In genomic region chr6:130262008-130262407, GRCh38 we compare ENCODE assay signal across 32 cellular contexts. TPM values are rescaled to one million over a fixed set of nuclear protein-coding genes. Genes with fewer than 3 reads are reported as not detected.
DNase-seq lines count a peak whose midpoint lies in the region; ATAC-seq, FAIRE-seq and TF ChIP-seq lines count a peak whose summit lies in the region.
"Had no signal": no experiment of that assay in that cellular context is flagged by ENCODE, and none has a peak within 500 bp of the region (broad histone marks: within the 10 kb centered on the region; RNA-seq: fewer than 3 reads in every experiment).

No MANE protein-coding gene starts in this region.

- POLR2A ChIA-PET in HepG2 (lab: Yijun Ruan, JAX) (no interaction called here), WTC11 (lab: Charles Lee) (no interaction called here)

- H3K36me3 Mint-ChIP-seq in central memory CD8-positive, alpha-beta T cell (ENCODE audit: insufficient read depth): peaks cover 3% of the 10 kb centered on the region
- peaks cover 20 to 30% of the 10 kb centered on the region in 2 donors for H3K36me3 Mint-ChIP-seq in stimulated activated naive B cell treated with anti-CD40 and anti-IgM and Interleukin-4, amounts not matched to agents 10 μg/mL and 1 μg/mL and 100 μg/mL, for 72 hours
- H3K36me3 Mint-ChIP-seq in WTC11: peaks cover 36% of the 10 kb centered on the region
- H3K36me3 Mint-ChIP-seq: CD14-positive monocyte had no signal

- intact Hi-C loops in HepG2 (cut with micrococcal nuclease; ENCODE audit: unreplicated experiment): no loop called here
- intact Hi-C loops in right lobe of liver (cut with DNase I): no loop called here

- no peaks in the 10 kb centered on the region for H3K4me1 ChIP-seq in HepG2 (ENCODE audit: insufficient read depth, low read length)
- no peaks in the 10 kb centered on the region for H3K4me1 ChIP-seq in right lobe of liver
- H3K4me1 ChIP-seq in KMS-11 (ENCODE audit: low read depth, poor library complexity, severe bottlenecking): peaks cover 28% of the 10 kb centered on the region
- H3K4me1 ChIP-seq: adrenal gland, esophagus squamous epithelium, gastroesophageal sphincter, left ventricle myocardium inferior, pancreas, thyroid gland had no signal

- no TSS peak for BruUV-seq in HepG2 (replicated peaks; lab: Mats Ljungman, UMichigan)

- H3K36me3 ChIP-seq in HepG2 (replicated peaks in 1 of 2; ENCODE audit: control insufficient read depth in 1 of 2, insufficient read depth in 2 of 2, low read length in 2 of 2) (no peaks in the 10 kb centered on the region), right lobe of liver (no peaks in the 10 kb centered on the region), KMS-11 (ENCODE audit: insufficient read depth) (no peaks in the 10 kb centered on the region)
- H3K36me3 ChIP-seq: adrenal gland, brain microvascular endothelial cell, esophagus squamous epithelium, gastroesophageal sphincter, left ventricle myocardium inferior, pancreas, thyroid gland had no signal

- no peak for DNase-seq in HepG2 (ENCODE audit: low spot score)
- no peak for DNase-seq in right lobe of liver
- DNase-seq in central memory CD8-positive, alpha-beta T cell (ENCODE audit: low spot score in 2 of 2): no peak
- DNase-seq in stimulated activated naive B cell treated with anti-CD40 and anti-IgM and Interleukin-4, amounts not matched to agents 10 μg/mL and 1 μg/mL and 100 μg/mL, for 72 hours: no peak
- DNase-seq in WTC11 (ENCODE audit: low spot score): no peak
- DNase-seq in medulla oblongata (ENCODE audit: extremely low spot score): no peak
- DNase-seq in NCI-H1436 (lab: John Stamatoyannopoulos, UW): no peak
- DNase-seq: activated CD4-positive, CD25-positive, alpha-beta regulatory T cell treated with anti-CD3 and anti-CD28 coated beads, Interleukin-2, amount 50 U/mL, for 72 hours; activated effector memory CD4-positive, alpha-beta T cell treated with anti-CD3 and anti-CD28 coated beads, Interleukin-2, amount 50 U/mL, for 16 hours; adrenal gland; brain microvascular endothelial cell; DMS153; effector CD8-positive, alpha-beta T cell; esophagus squamous epithelium; GM23248; hypothalamus; left ventricle myocardium inferior; NCI-H1417 treated with DMSO at 0.1 percent for 48 hours; nephron progenitor cell; pancreas; PC-3; right cardiac atrium; stimulated activated CD4-positive, alpha-beta T cell treated with anti-CD3 and anti-CD28 coated beads, Interleukin-12 subunit alpha, Interleukin-12 subunit beta, amount 100 ng/mL, for 4 hours; stimulated activated CD4-positive, alpha-beta T cell treated with anti-CD3 and anti-CD28 coated beads, Interleukin-4, amount 100 ng/mL, for 24 hours; stimulated activated naive CD8-positive, alpha-beta T cell treated with anti-CD3 and anti-CD28 coated beads, Interleukin-15, Interleukin-2, amounts not matched to agents 100 U/mL and 50 U/mL, for 24 hours; thyroid gland had no signal

- ATAC-seq in HepG2: no peak
- no peak for ATAC-seq in right lobe of liver
- ATAC-seq in central memory CD8-positive, alpha-beta T cell (replicated peaks; ENCODE audit: extremely low read depth, poor library complexity, severe bottlenecking): no peak
- ATAC-seq in stimulated activated naive B cell treated with anti-CD40 and anti-IgM and Interleukin-4, amounts not matched to agents 10 μg/mL and 1 μg/mL and 100 μg/mL, for 72 hours (replicated peaks): no peak
- ATAC-seq in WTC11: no peak
- ATAC-seq: gastroesophageal sphincter; pancreas; PC-3; right cardiac atrium; Right ventricle myocardium inferior; stimulated activated naive CD8-positive, alpha-beta T cell treated with anti-CD3 and anti-CD28 coated beads, Interleukin-15, Interleukin-2, amounts not matched to agents 100 U/mL and 50 U/mL, for 24 hours had no signal

- H3K9me3 ChIP-seq in HepG2 (ENCODE audit: low read length) (peaks cover 18% of the 10 kb centered on the region), right lobe of liver (no peaks in the 10 kb centered on the region)
- H3K9me3 ChIP-seq: adrenal gland, esophagus squamous epithelium, gastroesophageal sphincter, left ventricle myocardium inferior, pancreas, thyroid gland had no signal

- no peaks in the 10 kb centered on the region for H3K9me3 Mint-ChIP-seq in central memory CD8-positive, alpha-beta T cell
- H3K9me3 Mint-ChIP-seq in stimulated activated naive B cell treated with anti-CD40 and anti-IgM and Interleukin-4, amounts not matched to agents 10 μg/mL and 1 μg/mL and 100 μg/mL, for 72 hours: peaks cover 8 to 9% of the 10 kb centered on the region in 2 donors
- peaks cover 66% of the 10 kb centered on the region for H3K9me3 Mint-ChIP-seq in WTC11

- H3K4me3 Mint-ChIP-seq in central memory CD8-positive, alpha-beta T cell: no peak overlapping the region
- H3K4me3 Mint-ChIP-seq in stimulated activated naive B cell treated with anti-CD40 and anti-IgM and Interleukin-4, amounts not matched to agents 10 μg/mL and 1 μg/mL and 100 μg/mL, for 72 hours: peak overlapping the region; percentile 85 to 91
- no peak overlapping the region for H3K4me3 Mint-ChIP-seq in WTC11
- H3K4me3 Mint-ChIP-seq: CD14-positive monocyte, nephron progenitor cell had no signal

- H3K79me2 ChIP-seq in HepG2 (ENCODE audit: insufficient read depth, low read length) (no peaks in the 10 kb centered on the region), KMS-11 (ENCODE audit: insufficient read depth, low read depth) (peaks cover 7% of the 10 kb centered on the region; the same call in 1 of the 2 replicates)

- TF ChIP-seq EP300 in HepG2 (IDR thresholded peaks at IDR 0.05; ENCODE audit: low read depth in 2 of 2, low read length in 2 of 2) (no peak), HepG2 (CRISPR knock-in tag; IDR thresholded peaks at IDR 0.05; ENCODE audit: borderline replicate concordance) (no peak)

- H2AFZ ChIP-seq in HepG2 (ENCODE audit: low read length): no peak overlapping the region
- peak overlapping the region; percentile 83; the same call in 1 of the 2 replicates for H2AFZ ChIP-seq in KMS-11 (ENCODE audit: low read depth)
- H2AFZ ChIP-seq: GM23248 had no signal

- H3K9ac ChIP-seq in HepG2 (ENCODE audit: insufficient read depth, low read depth, low read length) (no peak overlapping the region), KMS-11 (peak overlapping the region; percentile 85)
- H3K9ac ChIP-seq: GM23248 had no signal

- H3K4me3 ChIP-seq in HepG2 (replicated peaks in 1 of 3; ENCODE audit: insufficient read depth in 1 of 3, low read depth in 2 of 3, low read length in 3 of 3) (no peak overlapping the region), right lobe of liver (no peak overlapping the region), KMS-11 (IDR thresholded peaks at IDR 0.05; ENCODE audit: insufficient read depth, low read depth, low read length) (no peak overlapping the region)
- H3K4me3 ChIP-seq: adrenal gland, esophagus squamous epithelium, gastroesophageal sphincter, GM23248, left ventricle myocardium inferior, pancreas, thyroid gland had no signal

- H3K27ac ChIP-seq in HepG2 (ENCODE audit: extremely low read length, insufficient read depth, low read length) (no peak overlapping the region), right lobe of liver (no peak overlapping the region), KMS-11 (peak overlapping the region; percentile 92)
- H3K27ac ChIP-seq: adrenal gland, brain microvascular endothelial cell, esophagus squamous epithelium, gastroesophageal sphincter, GM23248, left ventricle myocardium inferior, pancreas, thyroid gland had no signal

- in situ Hi-C loops in HepG2 (cut with HindIII; ENCODE audit: extremely low pct_ligation_motif_present, low pct_unique_long_range_greater_than_20kb): no loop called here

- no peak for FAIRE-seq in HepG2 (lab: Jason Lieb, UNC)
- FAIRE-seq: pancreas had no signal

- no peaks in the 10 kb centered on the region; a peak in 1 of 5 replicates for H3K27me3 ChIP-seq in HepG2 (ENCODE audit: control insufficient read depth in 1 of 2, insufficient read depth in 2 of 2, low read length in 2 of 2)
- no peaks in the 10 kb centered on the region for H3K27me3 ChIP-seq in right lobe of liver
- H3K27me3 ChIP-seq in KMS-11 (ENCODE audit: insufficient read depth, low read depth): no peaks in the 10 kb centered on the region
- H3K27me3 ChIP-seq: adrenal gland, brain microvascular endothelial cell, esophagus squamous epithelium, gastroesophageal sphincter, pancreas, thyroid gland had no signal

- TF ChIP-seq POLR2A in HepG2 (IDR thresholded peaks at IDR 0.05; ENCODE audit: insufficient read depth in 1 of 2, low read depth in 2 of 2, low read length in 2 of 2) (no peak), right lobe of liver (IDR thresholded peaks at IDR 0.05) (no peak)

- no peaks in the 10 kb centered on the region for H4K20me1 ChIP-seq in HepG2 (ENCODE audit: insufficient read depth, low read length)
- H4K20me1 ChIP-seq in KMS-11 (ENCODE audit: insufficient read depth): no peaks in the 10 kb centered on the region

- H3K27ac Mint-ChIP-seq in central memory CD8-positive, alpha-beta T cell (ENCODE audit: low read depth): peak overlapping the region; percentile 94
- H3K27ac Mint-ChIP-seq in stimulated activated naive B cell treated with anti-CD40 and anti-IgM and Interleukin-4, amounts not matched to agents 10 μg/mL and 1 μg/mL and 100 μg/mL, for 72 hours: peak overlapping the region; percentile 96
- H3K27ac Mint-ChIP-seq in WTC11: no peak overlapping the region
- H3K27ac Mint-ChIP-seq: nephron progenitor cell had no signal

- 9% methylated on average over 2 of the region's 2 CpGs for WGBS in HepG2 (ENCODE audit: low lambda C conversion rate)
- 38% methylated on average over 2 of the region's 2 CpGs for WGBS in right lobe of liver (ENCODE audit: insufficient coverage, low coverage, low lambda C conversion rate, missing lambda C conversion rate)

- no peaks in the 10 kb centered on the region for H3K27me3 Mint-ChIP-seq in central memory CD8-positive, alpha-beta T cell
- H3K27me3 Mint-ChIP-seq in stimulated activated naive B cell treated with anti-CD40 and anti-IgM and Interleukin-4, amounts not matched to agents 10 μg/mL and 1 μg/mL and 100 μg/mL, for 72 hours: no peaks in the 10 kb centered on the region
- H3K27me3 Mint-ChIP-seq in WTC11 (ENCODE audit: low read depth): no peaks in the 10 kb centered on the region; the same call in 1 of the 2 replicates

- CTCF ChIA-PET in HepG2 (lab: Yijun Ruan, JAX; ENCODE audit: low intra/inter-chr PET ratio, low total read pairs): no interaction called here
- CTCF ChIA-PET in WTC11 (lab: Charles Lee): no interaction called here

- no peak for TF ChIP-seq RAD21 in HepG2 (CRISPR knock-in tag; IDR thresholded peaks at IDR 0.05)

- peaks cover 37% of the 10 kb centered on the region for H3K4me1 Mint-ChIP-seq in central memory CD8-positive, alpha-beta T cell
- H3K4me1 Mint-ChIP-seq in stimulated activated naive B cell treated with anti-CD40 and anti-IgM and Interleukin-4, amounts not matched to agents 10 μg/mL and 1 μg/mL and 100 μg/mL, for 72 hours: peaks cover 27 to 41% of the 10 kb centered on the region in 2 donors
- H3K4me1 Mint-ChIP-seq in WTC11: no peaks in the 10 kb centered on the region
- H3K4me1 Mint-ChIP-seq: CD14-positive monocyte, nephron progenitor cell had no signal

- TF ChIP-seq CTCF in HepG2 (CRISPR knock-in tag; IDR thresholded peaks at IDR 0.05): no peak
- no peak for TF ChIP-seq CTCF in right lobe of liver (IDR thresholded peaks at IDR 0.05)
- no peak for TF ChIP-seq CTCF in KMS-11 (conservative IDR thresholded peaks at IDR 0.05; ENCODE audit: low read depth, low read length)
- no peak for TF ChIP-seq CTCF in WTC11 (IDR thresholded peaks at IDR 0.05)

- H3K4me2 ChIP-seq in HepG2 (ENCODE audit: low read depth, low read length) (no peak overlapping the region), KMS-11 (peak overlapping the region; percentile 79)

RNA-seq across cellular contexts. Expression of gene SAMD3, which starts 39.3 kb away (rescaled TPM):
- not detected in 2 replicates for total RNA-seq in HepG2 (2016; rRNA removed; fragmentation: Illumina TruSeq; extraction: Trizol)
- total RNA-seq in HepG2 (2016; cell fraction: cytosol; rRNA removed; fragmentation: Illumina TruSeq; extraction: Trizol; ENCODE audit: low read depth): not detected in 2 replicates
- total RNA-seq in HepG2 (2016; cell fraction: insoluble cytoplasmic fraction; rRNA removed; fragmentation: Illumina TruSeq; extraction: Trizol): not detected in 2 replicates
- not detected in 2 replicates for total RNA-seq in HepG2 (2016; cell fraction: membrane; rRNA removed; fragmentation: Illumina TruSeq; extraction: Trizol)
- total RNA-seq in HepG2 (2016; cell fraction: nucleus; rRNA removed; fragmentation: Illumina TruSeq; extraction: Trizol): not detected in 2 replicates
- polyA plus RNA-seq in HepG2 (2011; rRNA removed): not detected in 2 replicates
- not detected in 2 replicates for polyA plus RNA-seq in HepG2 (2011; cell fraction: cytosol; rRNA removed)
- polyA plus RNA-seq in HepG2 (2011; cell fraction: nucleus; rRNA removed): not detected in 2 replicates
- not detected in 2 replicates for polyA plus RNA-seq in HepG2 (2012)
- not detected in 2 replicates for polyA plus RNA-seq in HepG2 (2016; cell fraction: cytosol; fragmentation: Illumina TruSeq; extraction: Trizol; ENCODE audit: low read depth)
- polyA plus RNA-seq in HepG2 (2016; cell fraction: insoluble cytoplasmic fraction; fragmentation: Illumina TruSeq; extraction: Trizol; ENCODE audit: low read depth): not detected in 2 replicates
- not detected in 2 replicates for polyA plus RNA-seq in HepG2 (2016; cell fraction: membrane; fragmentation: Illumina TruSeq; extraction: Trizol; ENCODE audit: low read depth)
- polyA plus RNA-seq in HepG2 (2016; cell fraction: nucleus; fragmentation: Illumina TruSeq; extraction: Trizol; ENCODE audit: insufficient read depth, low read depth): not detected in 2 replicates
- not detected in 2 replicates for polyA minus RNA-seq in HepG2 (2011; rRNA and poly(A)+ RNA removed; ENCODE audit: low replicate concordance)
- not detected in 2 replicates for polyA minus RNA-seq in HepG2 (2011; cell fraction: cytosol; rRNA and poly(A)+ RNA removed)
- not detected in 2 replicates for polyA minus RNA-seq in HepG2 (2011; cell fraction: nucleus; rRNA and poly(A)+ RNA removed)
- total RNA-seq in right lobe of liver: under 1 TPM; 0.25 to 0.86 (median 0.37) TPM
- 1.2 to 1.7 TPM (median 1.4 TPM) in 3 replicates for total RNA-seq in WTC11 (2021)
- total RNA-seq: left ventricle myocardium inferior, MCF 10A, NCI-H460, PC-3 had no signal

Comparison
In these comparisons a context has a peak if more than half of its experiments do, and no peak if none do; other contexts are left out.
1. H3K4me3 Mint-ChIP-seq: peak in stimulated activated naive B cell treated with anti-CD40 and anti-IgM and Interleukin-4, amounts not matched to agents 10 μg/mL and 1 μg/mL and 100 μg/mL, for 72 hours (2 of 2); none in central memory CD8-positive, alpha-beta T cell (single experiment) and WTC11 (single experiment).